Comparison of ENCODE assay signal across 8 cellular contexts in the genomic region with DNA sequence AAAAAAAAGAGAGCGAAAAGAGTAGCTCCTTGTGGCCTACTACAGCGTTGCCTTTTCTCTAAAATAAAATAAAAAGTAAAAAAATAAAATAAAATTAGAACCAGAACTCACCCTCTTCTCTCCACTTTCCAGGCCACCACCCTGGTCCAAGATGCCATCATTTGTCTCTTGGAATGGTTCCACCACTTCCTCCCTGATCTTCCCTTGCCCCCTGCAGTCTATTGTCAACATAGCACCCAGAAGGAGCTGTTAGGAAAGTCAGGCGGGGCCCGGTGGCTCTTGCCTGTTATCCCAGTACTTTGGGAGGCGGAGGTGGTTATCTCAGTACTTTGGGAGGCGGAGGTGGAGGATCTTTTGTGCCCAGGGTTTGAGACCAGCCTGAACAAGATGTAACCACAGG. TPM values are rescaled to one million over a fixed set of nuclear protein-coding genes. Genes with fewer than 3 reads are reported as not detected.
DNase-seq lines count a peak whose midpoint lies in the region; ATAC-seq and TF ChIP-seq lines count a peak whose summit lies in the region.

No MANE protein-coding gene starts in this region.

- no peaks in the 10 kb centered on the region for H3K36me3 ChIP-seq in MG63

- intact Hi-C loops in activated CD8-positive, alpha-beta T cell treated with anti-CD3 and anti-CD28 coated beads for 36 hours (cut with micrococcal nuclease), result no loop called here

- H3K36me3 Mint-ChIP-seq in activated CD8-positive, alpha-beta T cell treated with anti-CD3 and anti-CD28 coated beads for 36 hours (ENCODE audit: low read depth), result no peaks in the 10 kb centered on the region
- no peaks in the 10 kb centered on the region for H3K36me3 Mint-ChIP-seq in mesothelial cell of epicardium

- ATAC-seq in stimulated activated naive CD8-positive, alpha-beta T cell treated with anti-CD3 and anti-CD28 coated beads, Interleukin-15, Interleukin-2, amounts not matched to agents 100 U/mL and 50 U/mL, for 24 hours, result no peak
- no peak for ATAC-seq in stimulated activated naive CD8-positive, alpha-beta T cell treated with anti-CD3 and anti-CD28 coated beads, Interleukin-15, amount 100 ng/mL, for 72 hours
- ATAC-seq in activated CD8-positive, alpha-beta T cell treated with anti-CD3 and anti-CD28 coated beads for 36 hours, result peak; percentile 71
- no peak for ATAC-seq in GM21526 (IDR thresholded peaks at IDR 0.05; ENCODE audit: low FRiP score, unreplicated experiment)

- no peak overlapping the region for H3K27ac Mint-ChIP-seq in stimulated activated naive CD8-positive, alpha-beta T cell treated with anti-CD3 and anti-CD28 coated beads, Interleukin-15, amount 100 ng/mL, for 72 hours
- H3K27ac Mint-ChIP-seq in activated CD8-positive, alpha-beta T cell treated with anti-CD3 and anti-CD28 coated beads for 36 hours, result no peak overlapping the region
- no peak overlapping the region for H3K27ac Mint-ChIP-seq in mesothelial cell of epicardium

- TF ChIP-seq CTCF in activated CD8-positive, alpha-beta T cell treated with anti-CD3 and anti-CD28 coated beads for 36 hours (IDR thresholded peaks at IDR 0.05), result peak; percentile 58
- peak; percentile 12 for TF ChIP-seq CTCF in mesothelial cell of epicardium (IDR thresholded peaks at IDR 0.05; ENCODE audit: unreplicated experiment)

- no peak overlapping the region for H3K4me3 Mint-ChIP-seq in stimulated activated naive CD8-positive, alpha-beta T cell treated with anti-CD3 and anti-CD28 coated beads, Interleukin-15, amount 100 ng/mL, for 72 hours
- H3K4me3 Mint-ChIP-seq in activated CD8-positive, alpha-beta T cell treated with anti-CD3 and anti-CD28 coated beads for 36 hours, result no peak overlapping the region
- no peak overlapping the region for H3K4me3 Mint-ChIP-seq in mesothelial cell of epicardium

- H3K27me3 ChIP-seq in MG63, result no peaks in the 10 kb centered on the region

- H3K27me3 Mint-ChIP-seq in stimulated activated naive CD8-positive, alpha-beta T cell treated with anti-CD3 and anti-CD28 coated beads, Interleukin-15, amount 100 ng/mL, for 72 hours, result no peaks in the 10 kb centered on the region
- no peaks in the 10 kb centered on the region for H3K27me3 Mint-ChIP-seq in activated CD8-positive, alpha-beta T cell treated with anti-CD3 and anti-CD28 coated beads for 36 hours
- H3K27me3 Mint-ChIP-seq in mesothelial cell of epicardium (ENCODE audit: low read depth), result peaks cover 9% of the 10 kb centered on the region

- no peaks in the 10 kb centered on the region for H3K9me3 Mint-ChIP-seq in stimulated activated naive CD8-positive, alpha-beta T cell treated with anti-CD3 and anti-CD28 coated beads, Interleukin-15, amount 100 ng/mL, for 72 hours
- no peaks in the 10 kb centered on the region for H3K9me3 Mint-ChIP-seq in activated CD8-positive, alpha-beta T cell treated with anti-CD3 and anti-CD28 coated beads for 36 hours
- no peaks in the 10 kb centered on the region for H3K9me3 Mint-ChIP-seq in mesothelial cell of epicardium

- CTCF ChIA-PET in activated CD8-positive, alpha-beta T cell treated with anti-CD3 and anti-CD28 coated beads for 36 hours (lab: Charles Lee), result interaction anchor here (0.6 to 2.0 kb wide), 21 partner anchors 9 to 96 kb away, joined by 3 to 9 read pairs (median 5); a partner anchor contains a TSS

- H3K9me3 ChIP-seq in MG63, result no peaks in the 10 kb centered on the region

- DNase-seq in stimulated activated naive CD8-positive, alpha-beta T cell treated with anti-CD3 and anti-CD28 coated beads, Interleukin-15, Interleukin-2, amounts not matched to agents 100 U/mL and 50 U/mL, for 24 hours, result peak; percentile 48
- no peak for DNase-seq in stimulated activated naive CD8-positive, alpha-beta T cell treated with anti-CD3 and anti-CD28 coated beads, Interleukin-15, amount 100 ng/mL, for 72 hours
- DNase-seq in MG63 (peak; percentile 39), mesothelial cell of epicardium (ENCODE audit: low spot score in 2 of 2, unreplicated experiment in 2 of 2) (no peak), anterior cingulate cortex (lab: John Stamatoyannopoulos, UW) (no peak), HPDE6-E6E7 (ENCODE audit: extremely low spot score) (no peak)
- DNase-seq in activated CD8-positive, alpha-beta T cell treated with anti-CD3 and anti-CD28 coated beads for 36 hours, result peak; percentile 54

- H3K4me3 ChIP-seq in MG63, result no peak overlapping the region

- POLR2A ChIA-PET in activated CD8-positive, alpha-beta T cell treated with anti-CD3 and anti-CD28 coated beads for 36 hours (lab: Charles Lee), result interaction anchor here (0.7 to 1.5 kb wide), 4 partner anchors 10 to 87 kb away, joined by 3 read pairs; no protein-coding TSS in a partner anchor

- peaks cover 10% of the 10 kb centered on the region for H3K4me1 Mint-ChIP-seq in stimulated activated naive CD8-positive, alpha-beta T cell treated with anti-CD3 and anti-CD28 coated beads, Interleukin-15, amount 100 ng/mL, for 72 hours
- peaks cover 4% of the 10 kb centered on the region for H3K4me1 Mint-ChIP-seq in activated CD8-positive, alpha-beta T cell treated with anti-CD3 and anti-CD28 coated beads for 36 hours (ENCODE audit: low read depth)
- no peaks in the 10 kb centered on the region for H3K4me1 Mint-ChIP-seq in mesothelial cell of epicardium

RNA-seq across cellular contexts. Expression of a gene that starts 7.6 kb away (rescaled TPM):
- total RNA-seq in MG63 (2014; rRNA removed; shearing (Covaris generic); ENCODE audit: low replicate concordance), result not detected in 2 replicates
- total RNA-seq in activated CD8-positive, alpha-beta T cell treated with anti-CD3 and anti-CD28 coated beads for 36 hours, result under 1 TPM; 0.18 to 0.23 TPM
- total RNA-seq in mesothelial cell of epicardium, result 1.4 to 1.5 TPM (median 1.5 TPM) in 3 replicates

RNA-seq across cellular contexts. Expression of a gene that starts 18.4 kb away (rescaled TPM):
- total RNA-seq in MG63 (2014; rRNA removed; shearing (Covaris generic); ENCODE audit: low replicate concordance), result 34.8 and 39.2 TPM in 2 replicates
- total RNA-seq in activated CD8-positive, alpha-beta T cell treated with anti-CD3 and anti-CD28 coated beads for 36 hours, result 10 to 100 TPM; 27.8 to 32.0 TPM
- 66.9 to 75.3 TPM (median 67.9 TPM) in 3 replicates for total RNA-seq in mesothelial cell of epicardium

RNA-seq across cellular contexts. Expression of a gene that starts 31.0 kb away (rescaled TPM):
- total RNA-seq in MG63 (2014; rRNA removed; shearing (Covaris generic); ENCODE audit: low replicate concordance), result 8.6 and 16.2 TPM in 2 replicates
- 10 to 100 TPM; 26.8 to 29.8 TPM for total RNA-seq in activated CD8-positive, alpha-beta T cell treated with anti-CD3 and anti-CD28 coated beads for 36 hours
- total RNA-seq in mesothelial cell of epicardium, result 44.1 to 44.5 TPM (median 44.4 TPM) in 3 replicates

RNA-seq across cellular contexts. Expression of a gene that starts 56.6 kb away (rescaled TPM):
- total RNA-seq in MG63 (2014; rRNA removed; shearing (Covaris generic); ENCODE audit: low replicate concordance), result 23.6 and 27.1 TPM in 2 replicates
- total RNA-seq in activated CD8-positive, alpha-beta T cell treated with anti-CD3 and anti-CD28 coated beads for 36 hours, result 1 to 10 TPM; 1.3 to 1.8 TPM
- 22.7 to 23.5 TPM (median 22.9 TPM) in 3 replicates for total RNA-seq in mesothelial cell of epicardium

Comparison
In these comparisons a context has a peak if more than half of its experiments do, and no peak if none do; other contexts are left out.
1. DNase-seq: peak in stimulated activated naive CD8-positive, alpha-beta T cell treated with anti-CD3 and anti-CD28 coated beads, Interleukin-15, Interleukin-2, amounts not matched to agents 100 U/mL and 50 U/mL, for 24 hours (single experiment), MG63 (single experiment) and activated CD8-positive, alpha-beta T cell treated with anti-CD3 and anti-CD28 coated beads for 36 hours (single experiment); none in stimulated activated naive CD8-positive, alpha-beta T cell treated with anti-CD3 and anti-CD28 coated beads, Interleukin-15, amount 100 ng/mL, for 72 hours (0 of 2), mesothelial cell of epicardium (0 of 2), anterior cingulate cortex (0 of 58) and HPDE6-E6E7 (single experiment).